ENCODE assay signal across 1 cellular context in genomic region chr6:11094411-11094851, GRCh38.
TF ChIP-seq lines count a peak whose summit lies in the region.

No MANE protein-coding gene starts in this region.

TF ChIP-seq in K562, 482 proteins besides CTCF, POLR2A, EP300 and RAD21 (continued from another document):
- TF ChIP-seq SNRNP70 (optimal IDR thresholded peaks at IDR 0.05; ENCODE audit: low read depth, low read length) = no peak
- no peak for TF ChIP-seq NFE2L1 (tag; IDR thresholded peaks at IDR 0.05; ENCODE audit: borderline replicate concordance, low read depth)
- TF ChIP-seq ZBTB17 (CRISPR knock-in tag; IDR thresholded peaks at IDR 0.05) = 0 out of 2 replicates have a peak, but pooled peaks have one; percentile 21
- TF ChIP-seq MAZ (CRISPR knock-in tag; conservative IDR thresholded peaks at IDR 0.05 in 1 of 2, IDR thresholded peaks at IDR 0.05 in 1 of 2) = peak in 1 of 2 experiments; percentile 44; a peak in 1 of 4 replicates
- TF ChIP-seq ZNF639 (CRISPR knock-in tag; conservative IDR thresholded peaks at IDR 0.05 in 1 of 2, IDR thresholded peaks at IDR 0.05 in 1 of 2) = 0 out of 4 replicates have a peak, but pooled peaks of 1 of the 2 experiments have one; percentile 12
- 0 out of 2 replicates have a peak, but pooled peaks have one; percentile 27 for TF ChIP-seq ZBTB43 (CRISPR knock-in tag; IDR thresholded peaks at IDR 0.05)
- TF ChIP-seq BMI1 (IDR thresholded peaks at IDR 0.05; ENCODE audit: low read length) = no peak
- TF ChIP-seq RCOR1 (IDR thresholded peaks at IDR 0.05; ENCODE audit: borderline replicate concordance in 1 of 2, low read depth in 2 of 2, low read length in 2 of 2) = peak in 1 of 2 experiments; percentile 63; a peak in 2 of 4 replicates
- TF ChIP-seq TAF1 (IDR thresholded peaks at IDR 0.05; ENCODE audit: control insufficient read depth, extremely low read depth, insufficient read depth, low read length, severe bottlenecking) = no peak
- TF ChIP-seq ATF4 (CRISPR knock-in tag; IDR thresholded peaks at IDR 0.05) = 0 out of 2 replicates have a peak, but pooled peaks have one; percentile 30
- TF ChIP-seq CBFA2T3 (IDR thresholded peaks at IDR 0.05) = 0 out of 2 replicates have a peak, but pooled peaks have one; percentile 5
- TF ChIP-seq YY1 (IDR thresholded peaks at IDR 0.05; ENCODE audit: borderline replicate concordance in 1 of 3, control insufficient read depth in 1 of 3, extremely low read depth in 1 of 3, insufficient read depth in 3 of 3, insufficient read length in 1 of 3, insufficient replicate concordance in 2 of 3, low read depth in 1 of 3, low read length in 2 of 3) = peak in 1 of 3 experiments; percentile 45
- TF ChIP-seq NFRKB (IDR thresholded peaks at IDR 0.05; ENCODE audit: low read depth) = 0 out of 2 replicates have a peak, but pooled peaks have one; percentile 15
- TF ChIP-seq FIP1L1 (IDR thresholded peaks at IDR 0.05; ENCODE audit: low read depth, low read length, poor library complexity, severe bottlenecking) = no peak
- TF ChIP-seq PURB (CRISPR knock-in tag; IDR thresholded peaks at IDR 0.05; ENCODE audit: low read depth) = no peak
- 0 out of 2 replicates have a peak, but pooled peaks have one; percentile 15 for TF ChIP-seq HEY1 (CRISPR knock-in tag; IDR thresholded peaks at IDR 0.05; ENCODE audit: borderline replicate concordance)
- no peak for TF ChIP-seq ZNF740 (CRISPR knock-in tag; IDR thresholded peaks at IDR 0.05)
- no peak for TF ChIP-seq ZNF740 (tag; IDR thresholded peaks at IDR 0.05)
